21 cellular contexts compared by ENCODE assay signal in genomic region chr1:5751833-5752714, GRCh38.
A peak's percentile ranks its signal among the peaks of the same experiment; 100 is the strongest.
DNase-seq lines count a peak whose midpoint lies in the region; ATAC-seq and TF ChIP-seq lines count a peak whose summit lies in the region.
"Had no signal": no experiment of that assay in that cellular context is flagged by ENCODE, and none has a peak within 500 bp of the region (broad histone marks: within the 10 kb centered on the region; RNA-seq: fewer than 3 reads in every experiment).

No MANE protein-coding gene starts in this region.

- no peak overlapping the region for H3K4me3 ChIP-seq in cardiac muscle cell
- no peak overlapping the region for H3K4me3 ChIP-seq in right atrium auricular region
- H3K4me3 ChIP-seq in lower lobe of right lung: no peak overlapping the region
- H3K4me3 ChIP-seq: adrenal gland, heart left ventricle, vagina had no signal

- H3K27ac ChIP-seq in cardiac muscle cell: peak overlapping the region; percentile 9
- no peak overlapping the region for H3K27ac ChIP-seq in right atrium auricular region
- no peak overlapping the region for H3K27ac ChIP-seq in VCaP
- H3K27ac ChIP-seq in lower lobe of right lung: no peak overlapping the region
- H3K27ac ChIP-seq: adrenal gland, heart left ventricle, vagina had no signal

- peaks cover 19% of the 10 kb centered on the region for H3K4me1 ChIP-seq in cardiac muscle cell (ENCODE audit: low read depth)
- H3K4me1 ChIP-seq in right atrium auricular region: peaks cover 0 to 19% of the 10 kb centered on the region in 2 donors
- H3K4me1 ChIP-seq in lower lobe of right lung: peaks cover 9% of the 10 kb centered on the region
- H3K4me1 ChIP-seq: adrenal gland, vagina had no signal

- H3K27me3 Mint-ChIP-seq in activated naive CD4-positive, alpha-beta T cell treated with anti-CD3 and anti-CD28 coated beads for 36 hours (ENCODE audit: low read depth): no peaks in the 10 kb centered on the region

- no peak overlapping the region for H3K4me3 Mint-ChIP-seq in activated naive CD4-positive, alpha-beta T cell treated with anti-CD3 and anti-CD28 coated beads for 36 hours
- H3K4me3 Mint-ChIP-seq: activated T-helper 17 cell treated with anti-CD3 and anti-CD28 coated beads, Interleukin-2, amount 50 U/mL, for 72 hours; CD8-positive, alpha-beta memory T cell; central memory CD8-positive, alpha-beta T cell; stimulated activated naive CD8-positive, alpha-beta T cell treated with anti-CD3 and anti-CD28 coated beads, Interleukin-15, amount 100 ng/mL, for 72 hours had no signal

- no peaks in the 10 kb centered on the region for H3K4me1 Mint-ChIP-seq in activated naive CD4-positive, alpha-beta T cell treated with anti-CD3 and anti-CD28 coated beads for 36 hours (ENCODE audit: low read depth)
- H3K4me1 Mint-ChIP-seq: activated T-helper 17 cell treated with anti-CD3 and anti-CD28 coated beads, Interleukin-2, amount 50 U/mL, for 72 hours; CD8-positive, alpha-beta memory T cell; central memory CD8-positive, alpha-beta T cell; stimulated activated naive CD8-positive, alpha-beta T cell treated with anti-CD3 and anti-CD28 coated beads, Interleukin-15, amount 100 ng/mL, for 72 hours had no signal

- CTCF ChIA-PET in activated naive CD4-positive, alpha-beta T cell treated with anti-CD3 and anti-CD28 coated beads for 36 hours (lab: Charles Lee): no interaction called here

- no peak overlapping the region for H3K27ac Mint-ChIP-seq in activated naive CD4-positive, alpha-beta T cell treated with anti-CD3 and anti-CD28 coated beads for 36 hours
- H3K27ac Mint-ChIP-seq: activated T-helper 17 cell treated with anti-CD3 and anti-CD28 coated beads, Interleukin-2, amount 50 U/mL, for 72 hours; CD8-positive, alpha-beta memory T cell; stimulated activated naive CD8-positive, alpha-beta T cell treated with anti-CD3 and anti-CD28 coated beads, Interleukin-15, amount 100 ng/mL, for 72 hours had no signal

- peak; percentile 65 to 71 for ATAC-seq in lower lobe of right lung
- no peak for ATAC-seq in GM18868 (IDR thresholded peaks at IDR 0.05; ENCODE audit: unreplicated experiment)
- ATAC-seq: activated T-helper 17 cell treated with anti-CD3 and anti-CD28 coated beads, Interleukin-2, amount 50 U/mL, for 72 hours; stimulated activated naive CD8-positive, alpha-beta T cell treated with anti-CD3 and anti-CD28 coated beads, Interleukin-15, amount 100 ng/mL, for 72 hours had no signal

- no peaks in the 10 kb centered on the region for H3K36me3 Mint-ChIP-seq in activated naive CD4-positive, alpha-beta T cell treated with anti-CD3 and anti-CD28 coated beads for 36 hours (ENCODE audit: low read depth)
- H3K36me3 Mint-ChIP-seq: CD8-positive, alpha-beta memory T cell had no signal

- H3K9me3 ChIP-seq in cardiac muscle cell (ENCODE audit: low read depth) (no peaks in the 10 kb centered on the region), right atrium auricular region (no peaks in the 10 kb centered on the region), lower lobe of right lung (no peaks in the 10 kb centered on the region)
- H3K9me3 ChIP-seq: adrenal gland, heart left ventricle, vagina had no signal

- H3K27me3 ChIP-seq in cardiac muscle cell (peaks cover 8% of the 10 kb centered on the region), right atrium auricular region (no peaks in the 10 kb centered on the region), lower lobe of right lung (ENCODE audit: low read depth) (peaks cover 20% of the 10 kb centered on the region)
- H3K27me3 ChIP-seq: vagina had no signal

- H3K36me3 ChIP-seq in cardiac muscle cell (no peaks in the 10 kb centered on the region), right atrium auricular region (no peaks in the 10 kb centered on the region), lower lobe of right lung (no peaks in the 10 kb centered on the region)
- H3K36me3 ChIP-seq: adrenal gland, heart left ventricle, vagina had no signal

- intact Hi-C loops in lower lobe of right lung (cut with DNase I): no loop called here
- intact Hi-C loops in activated naive CD4-positive, alpha-beta T cell treated with anti-CD3 and anti-CD28 coated beads for 36 hours (cut with micrococcal nuclease): no loop called here

- no peak for TF ChIP-seq CTCF in cardiac muscle cell (IDR thresholded peaks at IDR 0.05; ENCODE audit: low read depth, low read length)
- TF ChIP-seq CTCF in right atrium auricular region (IDR thresholded peaks at IDR 0.05): no peak
- TF ChIP-seq CTCF in VCaP (conservative IDR thresholded peaks at IDR 0.05): peak; percentile 45
- TF ChIP-seq CTCF in lower lobe of right lung (IDR thresholded peaks at IDR 0.05): no peak

- H3K9me3 Mint-ChIP-seq in activated naive CD4-positive, alpha-beta T cell treated with anti-CD3 and anti-CD28 coated beads for 36 hours: no peaks in the 10 kb centered on the region
- H3K9me3 Mint-ChIP-seq: activated T-helper 17 cell treated with anti-CD3 and anti-CD28 coated beads, Interleukin-2, amount 50 U/mL, for 72 hours; CD8-positive, alpha-beta memory T cell; central memory CD8-positive, alpha-beta T cell; stimulated activated naive CD8-positive, alpha-beta T cell treated with anti-CD3 and anti-CD28 coated beads, Interleukin-15, amount 100 ng/mL, for 72 hours had no signal

- peak in 1 of 2 donors; percentile 55 for DNase-seq in cardiac muscle cell (ENCODE audit: low read depth in 1 of 2, low spot score in 1 of 2)
- no peak for DNase-seq in right atrium auricular region (ENCODE audit: low spot score)
- DNase-seq in lower lobe of right lung: peak; percentile 59
- no peak for DNase-seq in GM03348 (ENCODE audit: low spot score)
- DNase-seq in DMS 273 treated with DMSO at 0.1 percent for 48 hours (lab: John Stamatoyannopoulos, UW): no peak
- no peak for DNase-seq in activated naive CD4-positive, alpha-beta T cell treated with anti-CD3 and anti-CD28 coated beads for 36 hours
- DNase-seq: adrenal gland; CD8-positive, alpha-beta memory T cell; effector CD4-positive, alpha-beta T cell; islet precursor cell; KG1; NCI-H1436; NCI-H226; stimulated activated naive CD8-positive, alpha-beta T cell treated with anti-CD3 and anti-CD28 coated beads, Interleukin-15, amount 100 ng/mL, for 72 hours; T-helper 2 cell had no signal
